1 cellular context compared by ENCODE assay signal in the genomic region with DNA sequence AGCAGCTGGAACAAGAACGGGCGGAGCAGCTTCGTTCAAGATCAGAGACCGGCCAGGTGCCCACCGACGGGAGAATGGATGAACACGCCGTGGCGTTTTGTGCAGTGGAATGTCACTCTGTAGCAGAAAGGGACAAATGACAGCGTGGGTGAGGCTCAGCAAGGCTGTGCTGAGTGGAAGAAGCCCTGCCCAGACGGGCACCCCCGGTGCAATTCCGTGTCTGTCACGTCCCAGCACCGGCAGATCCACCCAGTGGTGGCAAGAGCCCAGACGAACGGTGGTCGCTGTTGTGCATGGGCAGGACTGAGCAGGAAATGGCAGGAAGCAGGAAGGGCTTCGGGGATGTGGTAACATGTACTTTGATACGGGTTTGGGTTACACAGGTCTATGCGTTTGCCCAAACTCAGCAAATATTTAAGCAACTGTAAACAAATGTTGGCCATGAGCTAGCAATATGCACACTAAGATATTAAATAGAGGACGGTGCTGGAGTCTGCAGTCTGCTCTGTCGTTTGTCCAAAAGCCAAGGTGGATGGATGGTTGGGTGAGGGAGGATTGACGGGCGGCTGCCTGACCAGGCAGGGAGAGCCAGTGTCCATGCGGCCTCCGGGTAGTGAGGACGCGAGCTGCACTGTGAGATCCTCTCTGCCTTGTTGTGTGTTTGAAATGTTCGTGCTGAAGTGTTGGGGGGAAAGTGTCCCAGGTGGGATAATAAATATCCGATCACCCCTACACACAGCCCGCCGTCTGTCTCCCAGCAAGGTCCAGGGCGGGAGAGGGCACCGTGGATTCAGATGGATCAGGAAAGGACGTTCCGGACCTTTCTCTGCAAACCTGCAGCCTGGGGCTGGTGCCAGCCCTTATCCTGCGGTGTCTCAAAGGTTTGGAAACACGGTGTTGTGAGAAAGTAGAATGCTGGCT.
TF ChIP-seq lines count a peak whose summit lies in the region.

No MANE protein-coding gene starts in this region.

TF ChIP-seq in HepG2, 621 proteins besides CTCF, POLR2A, EP300 and RAD21 (continued from another document and continues in another):
- TF ChIP-seq ZNF101 (CRISPR knock-in tag; IDR thresholded peaks at IDR 0.05; ENCODE audit: borderline replicate concordance, low read depth), result 0 out of 2 replicates have a peak, but pooled peaks have one; percentile 33
- no peak; the same call in 1 of the 2 replicates for TF ChIP-seq ZNF224 (CRISPR knock-in tag; IDR thresholded peaks at IDR 0.05)
- TF ChIP-seq GATAD2A (CRISPR knock-in tag; IDR thresholded peaks at IDR 0.05), result peak; percentile 97
- TF ChIP-seq ZNF343 (CRISPR knock-in tag; IDR thresholded peaks at IDR 0.05), result peak; percentile 92; the same call in 1 of the 2 replicates
- no peak for TF ChIP-seq ZNF549 (CRISPR knock-in tag; IDR thresholded peaks at IDR 0.05)
- TF ChIP-seq MBNL3 (CRISPR knock-in tag; conservative IDR thresholded peaks at IDR 0.05), result no peak
- TF ChIP-seq, protein P1, sequence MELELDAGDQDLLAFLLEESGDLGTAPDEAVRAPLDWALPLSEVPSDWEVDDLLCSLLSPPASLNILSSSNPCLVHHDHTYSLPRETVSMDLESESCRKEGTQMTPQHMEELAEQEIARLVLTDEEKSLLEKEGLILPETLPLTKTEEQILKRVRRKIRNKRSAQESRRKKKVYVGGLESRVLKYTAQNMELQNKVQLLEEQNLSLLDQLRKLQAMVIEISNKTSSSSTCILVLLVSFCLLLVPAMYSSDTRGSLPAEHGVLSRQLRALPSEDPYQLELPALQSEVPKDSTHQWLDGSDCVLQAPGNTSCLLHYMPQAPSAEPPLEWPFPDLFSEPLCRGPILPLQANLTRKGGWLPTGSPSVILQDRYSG (CRISPR knock-in tag; IDR thresholded peaks at IDR 0.05), result no peak
- TF ChIP-seq ZNF431 (CRISPR knock-in tag; IDR thresholded peaks at IDR 0.05; ENCODE audit: borderline replicate concordance, low read depth), result no peak; the same call in 1 of the 2 replicates
- TF ChIP-seq PITX1 (CRISPR knock-in tag; IDR thresholded peaks at IDR 0.05), result peak; percentile 92
- TF ChIP-seq ZFP1 (CRISPR knock-in tag; IDR thresholded peaks at IDR 0.05), result no peak
- peak; percentile 94 for TF ChIP-seq ZNF331 (CRISPR knock-in tag; IDR thresholded peaks at IDR 0.05)
- no peak for TF ChIP-seq PTBP1 (IDR thresholded peaks at IDR 0.05; ENCODE audit: low read depth, low read length, poor library complexity, severe bottlenecking)
- TF ChIP-seq KLF11 (CRISPR knock-in tag; IDR thresholded peaks at IDR 0.05), result peak; percentile 83; the same call in 1 of the 2 replicates
- TF ChIP-seq SRSF4 (IDR thresholded peaks at IDR 0.05; ENCODE audit: low read depth, low read length, poor library complexity, severe bottlenecking), result no peak
- no peak for TF ChIP-seq SMARCC2 (IDR thresholded peaks at IDR 0.05)
- TF ChIP-seq, protein P2, sequence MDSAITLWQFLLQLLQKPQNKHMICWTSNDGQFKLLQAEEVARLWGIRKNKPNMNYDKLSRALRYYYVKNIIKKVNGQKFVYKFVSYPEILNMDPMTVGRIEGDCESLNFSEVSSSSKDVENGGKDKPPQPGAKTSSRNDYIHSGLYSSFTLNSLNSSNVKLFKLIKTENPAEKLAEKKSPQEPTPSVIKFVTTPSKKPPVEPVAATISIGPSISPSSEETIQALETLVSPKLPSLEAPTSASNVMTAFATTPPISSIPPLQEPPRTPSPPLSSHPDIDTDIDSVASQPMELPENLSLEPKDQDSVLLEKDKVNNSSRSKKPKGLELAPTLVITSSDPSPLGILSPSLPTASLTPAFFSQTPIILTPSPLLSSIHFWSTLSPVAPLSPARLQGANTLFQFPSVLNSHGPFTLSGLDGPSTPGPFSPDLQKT (CRISPR knock-in tag; IDR thresholded peaks at IDR 0.05; ENCODE audit: borderline replicate concordance), result no peak
- TF ChIP-seq, protein P3, sequence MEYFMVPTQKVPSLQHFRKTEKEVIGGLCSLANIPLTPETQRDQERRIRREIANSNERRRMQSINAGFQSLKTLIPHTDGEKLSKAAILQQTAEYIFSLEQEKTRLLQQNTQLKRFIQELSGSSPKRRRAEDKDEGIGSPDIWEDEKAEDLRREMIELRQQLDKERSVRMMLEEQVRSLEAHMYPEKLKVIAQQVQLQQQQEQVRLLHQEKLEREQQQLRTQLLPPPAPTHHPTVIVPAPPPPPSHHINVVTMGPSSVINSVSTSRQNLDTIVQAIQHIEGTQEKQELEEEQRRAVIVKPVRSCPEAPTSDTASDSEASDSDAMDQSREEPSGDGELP (IDR thresholded peaks at IDR 0.05; ENCODE audit: borderline replicate concordance, low read depth), result no peak
- TF ChIP-seq TP53 (CRISPR knock-in tag; conservative IDR thresholded peaks at IDR 0.05), result no peak
- peak; percentile 85 for TF ChIP-seq HMG20A (CRISPR knock-in tag; IDR thresholded peaks at IDR 0.05; ENCODE audit: borderline replicate concordance)
- no peak for TF ChIP-seq CBX2 (IDR thresholded peaks at IDR 0.05; ENCODE audit: low read depth, low read length)
- 0 out of 2 replicates have a peak, but pooled peaks have one; percentile 42 for TF ChIP-seq CBX2 (CRISPR knock-in tag; IDR thresholded peaks at IDR 0.05; ENCODE audit: low read depth)
- TF ChIP-seq JUN (CRISPR knock-in tag; IDR thresholded peaks at IDR 0.05), result no peak; the same call in 1 of the 2 replicates
- TF ChIP-seq, protein P4, sequence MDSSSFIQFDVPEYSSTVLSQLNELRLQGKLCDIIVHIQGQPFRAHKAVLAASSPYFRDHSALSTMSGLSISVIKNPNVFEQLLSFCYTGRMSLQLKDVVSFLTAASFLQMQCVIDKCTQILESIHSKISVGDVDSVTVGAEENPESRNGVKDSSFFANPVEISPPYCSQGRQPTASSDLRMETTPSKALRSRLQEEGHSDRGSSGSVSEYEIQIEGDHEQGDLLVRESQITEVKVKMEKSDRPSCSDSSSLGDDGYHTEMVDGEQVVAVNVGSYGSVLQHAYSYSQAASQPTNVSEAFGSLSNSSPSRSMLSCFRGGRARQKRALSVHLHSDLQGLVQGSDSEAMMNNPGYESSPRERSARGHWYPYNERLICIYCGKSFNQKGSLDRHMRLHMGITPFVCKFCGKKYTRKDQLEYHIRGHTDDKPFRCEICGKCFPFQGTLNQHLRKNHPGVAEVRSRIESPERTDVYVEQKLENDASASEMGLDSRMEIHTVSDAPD (CRISPR knock-in tag; IDR thresholded peaks at IDR 0.05), result peak; percentile 90
- TF ChIP-seq ZNF570 (CRISPR knock-in tag; IDR thresholded peaks at IDR 0.05; ENCODE audit: borderline replicate concordance), result no peak
- peak; percentile 95; the same call in 1 of the 2 replicates for TF ChIP-seq MIER3 (CRISPR knock-in tag; IDR thresholded peaks at IDR 0.05; ENCODE audit: borderline replicate concordance)
- TF ChIP-seq SRSF1 (optimal IDR thresholded peaks at IDR 0.05; ENCODE audit: low read depth, low read length), result no peak
- no peak; the same call in 1 of the 2 replicates for TF ChIP-seq CSRNP2 (CRISPR knock-in tag; conservative IDR thresholded peaks at IDR 0.05; ENCODE audit: low read depth)
- TF ChIP-seq NPAS2 (CRISPR knock-in tag; IDR thresholded peaks at IDR 0.05; ENCODE audit: borderline replicate concordance), result no peak
- TF ChIP-seq, protein P5, sequence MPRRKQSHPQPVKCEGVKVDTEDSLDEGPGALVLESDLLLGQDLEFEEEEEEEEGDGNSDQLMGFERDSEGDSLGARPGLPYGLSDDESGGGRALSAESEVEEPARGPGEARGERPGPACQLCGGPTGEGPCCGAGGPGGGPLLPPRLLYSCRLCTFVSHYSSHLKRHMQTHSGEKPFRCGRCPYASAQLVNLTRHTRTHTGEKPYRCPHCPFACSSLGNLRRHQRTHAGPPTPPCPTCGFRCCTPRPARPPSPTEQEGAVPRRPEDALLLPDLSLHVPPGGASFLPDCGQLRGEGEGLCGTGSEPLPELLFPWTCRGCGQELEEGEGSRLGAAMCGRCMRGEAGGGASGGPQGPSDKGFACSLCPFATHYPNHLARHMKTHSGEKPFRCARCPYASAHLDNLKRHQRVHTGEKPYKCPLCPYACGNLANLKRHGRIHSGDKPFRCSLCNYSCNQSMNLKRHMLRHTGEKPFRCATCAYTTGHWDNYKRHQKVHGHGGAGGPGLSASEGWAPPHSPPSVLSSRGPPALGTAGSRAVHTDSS (CRISPR knock-in tag; conservative IDR thresholded peaks at IDR 0.05), result 0 out of 2 replicates have a peak, but pooled peaks have one; percentile 36
- peak; percentile 82 for TF ChIP-seq SPEN (CRISPR knock-in tag; IDR thresholded peaks at IDR 0.05; ENCODE audit: low read depth)
- no peak for TF ChIP-seq FIP1L1 (IDR thresholded peaks at IDR 0.05; ENCODE audit: borderline replicate concordance, insufficient read depth, low read depth, low read length)
- peak; percentile 93 for TF ChIP-seq ZNF350 (CRISPR knock-in tag; IDR thresholded peaks at IDR 0.05; ENCODE audit: borderline replicate concordance, low read depth)
- TF ChIP-seq, protein P6, sequence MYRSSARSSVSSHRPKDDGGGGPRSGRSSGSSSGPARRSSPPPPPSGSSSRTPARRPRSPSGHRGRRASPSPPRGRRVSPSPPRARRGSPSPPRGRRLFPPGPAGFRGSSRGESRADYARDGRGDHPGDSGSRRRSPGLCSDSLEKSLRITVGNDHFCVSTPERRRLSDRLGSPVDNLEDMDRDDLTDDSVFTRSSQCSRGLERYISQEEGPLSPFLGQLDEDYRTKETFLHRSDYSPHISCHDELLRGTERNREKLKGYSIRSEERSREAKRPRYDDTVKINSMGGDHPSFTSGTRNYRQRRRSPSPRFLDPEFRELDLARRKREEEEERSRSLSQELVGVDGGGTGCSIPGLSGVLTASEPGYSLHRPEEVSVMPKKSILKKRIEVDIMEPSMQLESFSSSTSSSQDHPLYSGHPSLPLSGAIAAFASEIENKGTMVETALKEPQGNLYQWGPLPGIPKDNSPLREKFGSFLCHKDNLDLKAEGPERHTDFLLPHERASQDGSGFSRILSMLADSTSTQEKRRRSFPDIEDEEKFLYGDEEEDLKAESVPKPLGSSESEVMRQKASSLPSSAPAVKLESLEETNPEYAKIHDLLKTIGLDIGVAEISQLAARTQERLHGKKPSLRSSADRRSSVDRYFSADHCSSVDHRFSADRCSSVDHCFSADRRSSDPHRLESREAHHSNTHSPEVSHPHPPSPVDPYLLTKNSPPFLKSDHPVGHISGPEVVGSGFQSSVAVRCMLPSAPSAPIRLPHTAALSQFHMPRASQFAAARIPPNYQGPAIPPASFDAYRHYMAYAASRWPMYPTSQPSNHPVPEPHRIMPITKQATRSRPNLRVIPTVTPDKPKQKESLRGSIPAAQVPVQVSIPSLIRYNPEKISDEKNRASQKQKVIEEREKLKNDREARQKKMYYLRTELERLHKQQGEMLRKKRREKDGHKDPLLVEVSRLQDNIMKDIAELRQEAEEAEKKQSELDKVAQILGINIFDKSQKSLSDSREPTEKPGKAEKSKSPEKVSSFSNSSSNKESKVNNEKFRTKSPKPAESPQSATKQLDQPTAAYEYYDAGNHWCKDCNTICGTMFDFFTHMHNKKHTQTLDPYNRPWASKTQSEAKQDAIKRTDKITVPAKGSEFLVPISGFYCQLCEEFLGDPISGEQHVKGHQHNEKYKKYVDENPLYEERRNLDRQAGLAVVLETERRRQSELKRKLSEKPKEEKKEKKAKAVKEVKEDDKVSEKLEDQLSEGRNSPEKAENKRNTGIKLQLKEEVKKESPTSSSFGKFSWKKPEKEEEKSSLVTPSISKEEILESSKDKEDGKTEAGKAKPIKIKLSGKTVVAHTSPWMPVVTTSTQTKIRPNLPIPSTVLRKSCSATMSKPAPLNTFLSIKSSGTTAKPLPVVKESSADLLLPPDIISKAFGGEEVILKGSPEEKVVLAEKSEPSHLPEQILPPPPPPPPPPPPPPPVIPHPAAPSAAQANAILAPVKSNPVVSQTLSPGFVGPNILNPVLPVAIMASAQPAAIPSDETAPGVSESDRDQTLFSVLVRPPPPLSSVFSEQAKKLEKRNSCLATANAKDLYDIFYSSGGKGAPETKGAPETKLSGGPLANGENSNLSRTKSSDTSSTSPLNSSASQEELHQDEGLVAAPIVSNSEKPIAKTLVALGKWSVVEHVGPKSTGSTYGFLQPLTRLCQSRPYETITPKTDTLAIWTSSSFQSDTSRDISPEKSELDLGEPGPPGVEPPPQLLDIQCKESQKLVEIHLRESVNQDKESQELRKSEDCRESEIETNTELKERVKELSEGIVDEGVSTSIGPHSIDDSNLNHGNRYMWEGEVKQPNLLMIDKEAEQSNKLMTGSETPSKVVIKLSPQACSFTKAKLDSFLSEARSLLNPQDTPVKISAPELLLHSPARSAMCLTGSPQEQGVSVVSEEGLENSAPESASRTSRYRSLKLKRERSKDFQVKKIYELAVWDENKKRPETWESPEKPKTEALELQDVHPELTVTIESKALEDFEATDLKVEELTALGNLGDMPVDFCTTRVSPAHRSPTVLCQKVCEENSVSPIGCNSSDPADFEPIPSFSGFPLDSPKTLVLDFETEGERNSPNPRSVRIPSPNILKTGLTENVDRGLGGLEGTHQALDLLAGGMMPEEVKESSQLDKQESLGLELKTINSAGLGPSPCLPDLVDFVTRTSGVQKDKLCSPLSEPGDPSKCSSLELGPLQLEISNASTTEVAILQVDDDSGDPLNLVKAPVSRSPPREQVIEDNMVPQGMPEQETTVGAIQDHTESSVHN (CRISPR knock-in tag; IDR thresholded peaks at IDR 0.05), result 0 out of 2 replicates have a peak, but pooled peaks have one; percentile 63
- TF ChIP-seq ARNT (IDR thresholded peaks at IDR 0.05), result no peak
- TF ChIP-seq ZFP91 (CRISPR knock-in tag; IDR thresholded peaks at IDR 0.05; ENCODE audit: borderline replicate concordance), result peak; percentile 92
- TF ChIP-seq SIN3B (IDR thresholded peaks at IDR 0.05; ENCODE audit: low read length), result no peak
- TF ChIP-seq NFIC (IDR thresholded peaks at IDR 0.05; ENCODE audit: low read length), result no peak
- no peak for TF ChIP-seq ZNF10 (CRISPR knock-in tag; IDR thresholded peaks at IDR 0.05; ENCODE audit: borderline replicate concordance, low read depth)
- TF ChIP-seq ZNF558 (CRISPR knock-in tag; IDR thresholded peaks at IDR 0.05; ENCODE audit: borderline replicate concordance), result no peak
- no peak for TF ChIP-seq MTA3 (CRISPR knock-in tag; IDR thresholded peaks at IDR 0.05)
- peak; percentile 98 for TF ChIP-seq ETV5 (CRISPR knock-in tag; IDR thresholded peaks at IDR 0.05; ENCODE audit: borderline replicate concordance)
- TF ChIP-seq ZNF839 (CRISPR knock-in tag; IDR thresholded peaks at IDR 0.05; ENCODE audit: borderline replicate concordance), result peak; percentile 46; the same call in 1 of the 2 replicates
